ENCODE assay signal across 16 cellular contexts in genomic region chr9:76882686-76883085, GRCh38. TPM values are rescaled to one million over a fixed set of nuclear protein-coding genes. Genes with fewer than 3 reads are reported as not detected.
DNase-seq lines count a peak whose midpoint lies in the region; ATAC-seq and TF ChIP-seq lines count a peak whose summit lies in the region.
"Had no signal": no experiment of that assay in that cellular context is flagged by ENCODE, and none has a peak within 500 bp of the region (broad histone marks: within the 10 kb centered on the region; RNA-seq: fewer than 3 reads in every experiment).

No MANE protein-coding gene starts in this region.

- CTCF ChIA-PET in activated CD8-positive, alpha-beta T cell treated with anti-CD3 and anti-CD28 coated beads for 36 hours (lab: Charles Lee): no interaction called here

- no peaks in the 10 kb centered on the region for H3K4me1 Mint-ChIP-seq in activated CD8-positive, alpha-beta T cell treated with anti-CD3 and anti-CD28 coated beads for 36 hours (ENCODE audit: low read depth)
- H3K4me1 Mint-ChIP-seq: activated T-helper 17 cell treated with anti-CD3 and anti-CD28 coated beads, Interleukin-2, amount 50 U/mL, for 72 hours had no signal

- no peaks in the 10 kb centered on the region for H3K36me3 Mint-ChIP-seq in activated CD8-positive, alpha-beta T cell treated with anti-CD3 and anti-CD28 coated beads for 36 hours (ENCODE audit: low read depth)

- in situ Hi-C loops in GM13977 (cut with MboI; ENCODE audit: low pct_unique_long_range_greater_than_20kb, low sequenced_read_pairs, unreplicated experiment): no loop called here

- H3K9me3 Mint-ChIP-seq in activated CD8-positive, alpha-beta T cell treated with anti-CD3 and anti-CD28 coated beads for 36 hours: no peaks in the 10 kb centered on the region
- H3K9me3 Mint-ChIP-seq: activated T-helper 17 cell treated with anti-CD3 and anti-CD28 coated beads, Interleukin-2, amount 50 U/mL, for 72 hours had no signal

- DNase-seq in GM13977 (ENCODE audit: low spot score) (peak; percentile 32), NCI-H187 treated with DMSO at 0.1 percent for 48 hours (lab: John Stamatoyannopoulos, UW) (no peak), GF-D8 (lab: John Stamatoyannopoulos, UW) (no peak), mesenteric fat pad (ENCODE audit: low spot score) (no peak)
- no peak for DNase-seq in activated CD8-positive, alpha-beta T cell treated with anti-CD3 and anti-CD28 coated beads for 36 hours
- DNase-seq: ACHN; activated CD4-positive, CD25-positive, alpha-beta regulatory T cell treated with anti-CD3 and anti-CD28 coated beads, Interleukin-2, amount 50 U/mL, for 72 hours; caudate nucleus; NCI-H1092; NCI-H82; right cardiac atrium; SK-N-SH had no signal

- intact Hi-C loops in activated CD8-positive, alpha-beta T cell treated with anti-CD3 and anti-CD28 coated beads for 36 hours (cut with micrococcal nuclease): no loop called here

- ATAC-seq in GM19467 (IDR thresholded peaks at IDR 0.05; ENCODE audit: unreplicated experiment) (peak; percentile 60), HG02884 (IDR thresholded peaks at IDR 0.05; ENCODE audit: unreplicated experiment) (peak; percentile 88), HG03571 (IDR thresholded peaks at IDR 0.05; ENCODE audit: unreplicated experiment) (peak; percentile 86)
- no peak for ATAC-seq in activated CD8-positive, alpha-beta T cell treated with anti-CD3 and anti-CD28 coated beads for 36 hours
- ATAC-seq: activated T-helper 17 cell treated with anti-CD3 and anti-CD28 coated beads, Interleukin-2, amount 50 U/mL, for 72 hours; right cardiac atrium had no signal

- H3K4me3 Mint-ChIP-seq in activated CD8-positive, alpha-beta T cell treated with anti-CD3 and anti-CD28 coated beads for 36 hours: no peak overlapping the region
- H3K4me3 Mint-ChIP-seq: activated T-helper 17 cell treated with anti-CD3 and anti-CD28 coated beads, Interleukin-2, amount 50 U/mL, for 72 hours had no signal

- POLR2A ChIA-PET in activated CD8-positive, alpha-beta T cell treated with anti-CD3 and anti-CD28 coated beads for 36 hours (lab: Charles Lee): interaction anchor here (0.6 kb wide), 1 partner anchor 139 kb away, joined by 3 read pairs; no protein-coding TSS in a partner anchor

- TF ChIP-seq CTCF in GM13977 (IDR thresholded peaks at IDR 0.05; ENCODE audit: extremely low read depth, insufficient read depth, missing control alignments): no peak
- TF ChIP-seq CTCF in activated CD8-positive, alpha-beta T cell treated with anti-CD3 and anti-CD28 coated beads for 36 hours (IDR thresholded peaks at IDR 0.05): no peak

- H3K27ac Mint-ChIP-seq in activated CD8-positive, alpha-beta T cell treated with anti-CD3 and anti-CD28 coated beads for 36 hours: no peak overlapping the region
- H3K27ac Mint-ChIP-seq: activated T-helper 17 cell treated with anti-CD3 and anti-CD28 coated beads, Interleukin-2, amount 50 U/mL, for 72 hours had no signal

- H3K27me3 Mint-ChIP-seq in activated CD8-positive, alpha-beta T cell treated with anti-CD3 and anti-CD28 coated beads for 36 hours: no peaks in the 10 kb centered on the region
- H3K27me3 Mint-ChIP-seq: activated T-helper 17 cell treated with anti-CD3 and anti-CD28 coated beads, Interleukin-2, amount 50 U/mL, for 72 hours had no signal

RNA-seq across cellular contexts. Expression of gene PRUNE2, which starts 23.2 kb away (rescaled TPM):
- total RNA-seq in activated CD8-positive, alpha-beta T cell treated with anti-CD3 and anti-CD28 coated beads for 36 hours: under 1 TPM; 0.38 to 0.72 TPM
- 13.9 TPM for total RNA-seq in mesenteric fat pad
